ENCODE assay signal across 8 cellular contexts in the genomic region with DNA sequence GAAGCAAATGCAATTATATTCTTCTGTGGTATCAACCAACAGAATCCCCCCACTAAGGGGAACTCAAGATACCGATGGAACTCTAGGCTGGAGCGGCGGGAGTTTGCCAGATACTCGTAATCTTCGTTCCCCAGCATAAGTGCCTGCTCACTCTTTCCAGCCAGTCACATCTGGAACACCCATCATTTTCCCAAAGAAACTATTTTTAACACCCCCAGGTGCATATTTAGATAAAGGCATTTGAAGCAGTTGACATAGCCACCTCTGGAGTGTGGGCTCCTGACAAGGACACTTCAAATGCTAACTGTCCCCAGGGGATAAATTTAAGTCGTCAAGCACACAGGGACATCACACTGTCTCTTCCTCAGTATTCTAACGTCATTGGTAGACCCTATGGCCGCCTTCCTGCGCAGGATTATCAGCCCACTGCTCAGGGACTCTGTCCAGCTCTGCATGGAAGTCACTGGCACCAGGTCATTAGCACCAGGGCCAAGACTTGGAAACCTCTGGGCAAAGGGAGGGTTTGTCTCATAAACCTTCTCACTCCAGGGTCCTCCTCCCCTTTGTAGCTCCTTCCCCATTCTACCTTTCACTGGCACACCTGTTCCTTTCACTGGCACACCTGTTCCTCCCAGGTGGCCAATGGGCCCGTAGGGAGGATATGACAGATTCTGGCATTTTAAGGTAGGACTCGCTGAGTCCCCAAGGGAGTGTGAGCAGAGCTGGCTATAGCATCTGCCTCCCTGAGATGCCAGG.
DNase-seq lines count a peak whose midpoint lies in the region; ATAC-seq and TF ChIP-seq lines count a peak whose summit lies in the region.

No MANE protein-coding gene starts in this region.

- no peaks in the 10 kb centered on the region for H3K9me3 Mint-ChIP-seq in memory B cell

- peak overlapping the region; percentile 45 for H3K4me3 ChIP-seq in astrocyte of the spinal cord (ENCODE audit: low read depth, low read length)

- no peaks in the 10 kb centered on the region for H3K36me3 Mint-ChIP-seq in memory B cell

- peak overlapping the region; percentile 90 for H3K27ac ChIP-seq in 22Rv1

- no peaks in the 10 kb centered on the region for H3K27me3 Mint-ChIP-seq in memory B cell

- TF ChIP-seq CTCF in 22Rv1 (IDR thresholded peaks at IDR 0.05) (no peak), astrocyte of the spinal cord (IDR thresholded peaks at IDR 0.05; ENCODE audit: low read depth, low read length) (no peak)

- H3K27ac Mint-ChIP-seq in memory B cell: peak overlapping the region; percentile 100

- in situ Hi-C loops in astrocyte of the spinal cord (cut with HindIII; ENCODE audit: low sequenced_read_pairs): no loop called here

- ATAC-seq in memory B cell (ENCODE audit: low read depth): peak; percentile 4
- ATAC-seq in GM18858 (IDR thresholded peaks at IDR 0.05; ENCODE audit: unreplicated experiment): no peak
- no peak for ATAC-seq in HG03520 (IDR thresholded peaks at IDR 0.05; ENCODE audit: unreplicated experiment)

- H3K4me1 Mint-ChIP-seq in memory B cell: peaks cover 38% of the 10 kb centered on the region

- DNase-seq in HEK293T (ENCODE audit: extremely low spot score): no peak
- no peak for DNase-seq in astrocyte of the spinal cord (ENCODE audit: low read depth, low spot score)
- DNase-seq in memory B cell (ENCODE audit: low spot score in 2 of 2): no peak
- no peak for DNase-seq in NCI-H774 (lab: John Stamatoyannopoulos, UW)
- DNase-seq in C1 segment of cervical spinal cord (lab: John Stamatoyannopoulos, UW): no peak

- POLR2A ChIA-PET in HEK293T (lab: Yijun Ruan, JAX): interaction anchor here (0.6 to 5.7 kb wide), 16 partner anchors 10 to 297 kb away, joined by 3 to 47 read pairs (median 4); a partner anchor contains a TSS

- H3K4me3 Mint-ChIP-seq in memory B cell: peak overlapping the region; percentile 95

- CTCF ChIA-PET in HEK293T (lab: Yijun Ruan, JAX): interaction anchor here (1.1 to 2.7 kb wide), 4 partner anchors 14 to 124 kb away, joined by 5 to 12 read pairs (median 6); no protein-coding TSS in a partner anchor

TF ChIP-seq in HEK293T, 16 proteins besides CTCF, POLR2A, EP300 and RAD21:
- TF ChIP-seq CTBP1 (IDR thresholded peaks at IDR 0.05; ENCODE audit: borderline replicate concordance) (no peak), FOXM1 (IDR thresholded peaks at IDR 0.05; ENCODE audit: borderline replicate concordance) (0 out of 2 replicates have a peak, but pooled peaks have one; percentile 16)
